Comparison of ENCODE assay signal across 8 cellular contexts in the genomic region with DNA sequence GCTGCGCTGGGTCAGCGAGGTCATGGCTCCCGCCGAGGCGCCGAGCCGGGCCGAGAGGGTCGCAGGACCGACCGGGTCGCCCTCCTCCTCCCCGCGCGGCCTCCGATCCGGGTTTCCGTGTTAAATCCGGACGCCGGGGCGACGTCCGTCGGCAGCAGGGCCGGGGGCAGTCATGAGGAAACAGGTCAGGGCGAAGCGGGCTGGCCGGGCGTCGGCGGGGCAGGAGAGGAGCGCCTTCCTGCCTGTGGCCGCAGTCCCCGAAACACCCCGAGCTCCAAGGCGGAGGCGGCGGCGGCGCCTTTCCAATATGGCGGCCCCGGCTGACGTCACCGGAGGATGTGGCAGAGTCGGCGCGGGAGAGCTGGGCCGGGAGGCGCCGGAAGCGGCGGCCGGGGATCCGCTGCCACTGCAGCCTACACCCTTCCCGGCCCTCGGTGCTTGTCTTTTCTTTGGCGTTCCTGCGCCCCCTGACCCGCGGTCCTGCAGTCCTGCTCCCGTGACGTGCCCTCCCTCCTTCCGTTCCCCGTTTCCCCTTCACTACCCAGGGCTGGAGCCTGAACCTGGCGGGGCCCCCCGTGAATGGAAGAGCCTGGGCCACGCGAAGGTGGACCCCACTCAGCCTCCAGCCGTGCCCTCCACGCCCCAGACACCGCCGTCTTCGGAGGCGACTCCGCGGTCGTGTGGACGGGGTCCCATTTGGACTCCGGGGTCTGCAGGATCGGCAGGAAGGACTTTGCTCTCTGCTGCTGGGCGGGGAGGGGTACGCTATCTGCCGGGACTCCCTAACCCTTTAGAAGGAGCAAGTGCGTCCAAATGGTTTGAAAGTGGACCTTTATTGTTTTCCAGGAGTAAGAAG. TPM values are rescaled to one million over a fixed set of nuclear protein-coding genes. Genes with fewer than 3 reads are reported as not detected.
DNase-seq lines count a peak whose midpoint lies in the region; TF ChIP-seq lines count a peak whose summit lies in the region.

A gene (minus strand): TSS at position 309 of the 856 bp plus-strand sequence. CDS start 285 bp downstream, at position 24.

- H3K9me3 ChIP-seq in SJSA1 (replicated peaks) (no peaks in the 10 kb centered on the region), neutrophil (no peaks in the 10 kb centered on the region)

- no peak for TF ChIP-seq CTCF in HFF-Myc (IDR thresholded peaks at IDR 0.05; ENCODE audit: low read depth, low read length, missing control alignments)
- peak; percentile 63 for TF ChIP-seq CTCF in neutrophil (IDR thresholded peaks at IDR 0.05)
- TF ChIP-seq CTCF in subcutaneous adipose tissue (IDR thresholded peaks at IDR 0.05; ENCODE audit: low read depth), result no peak

- DNase-seq in GM03348 (ENCODE audit: low spot score), result peak; percentile 95
- DNase-seq in HFF-Myc (ENCODE audit: extremely low read depth, low read depth), result no peak
- DNase-seq in MV-4-11 (lab: John Stamatoyannopoulos, UW), result peak; percentile 75
- peak; percentile 82 to 86 for DNase-seq in SJSA1 (ENCODE audit: low read depth in 1 of 2, low spot score in 2 of 2)
- DNase-seq in activated naive CD4-positive, alpha-beta T cell (lab: John Stamatoyannopoulos, UW), result peak; percentile 75 to 90 (median 79)
- peak; percentile 77 for DNase-seq in foreskin melanocyte

- H3K4me1 ChIP-seq in SJSA1 (replicated peaks) (peaks cover 14% of the 10 kb centered on the region), neutrophil (ENCODE audit: control insufficient read depth in 1 of 2, insufficient read depth in 1 of 2, low read depth in 1 of 2, low read length in 1 of 2) (peaks cover 27 to 31% of the 10 kb centered on the region in 2 experiments)

- H3K4me3 ChIP-seq in HFF-Myc (replicated peaks; ENCODE audit: low read depth, low read length) (peak within 1 kb of the TSS; percentile 64), SJSA1 (peak within 1 kb of the TSS; percentile 99), neutrophil (ENCODE audit: low read depth in 1 of 2, low read length in 1 of 2) (peak within 1 kb of the TSS; percentile 71 to 90)

- H3K27me3 ChIP-seq in SJSA1 (replicated peaks) (no peaks in the 10 kb centered on the region), neutrophil (no peaks in the 10 kb centered on the region)

- H3K36me3 ChIP-seq in SJSA1 (peaks cover 24% of the 10 kb centered on the region), neutrophil (peaks cover 22% of the 10 kb centered on the region)

- peak within 1 kb of the TSS; percentile 98 for H3K27ac ChIP-seq in SJSA1
- H3K27ac ChIP-seq in neutrophil, result peak within 1 kb of the TSS; percentile 99

RNA-seq across cellular contexts. Expression of the gene that starts here (rescaled TPM):
- total RNA-seq in SJSA1 (2014; rRNA removed; shearing (Covaris generic)), result 35.0 and 44.3 TPM in 2 replicates
- total RNA-seq in subcutaneous adipose tissue, result 100 to 1,000 TPM in 1 of 4 donors, 10 to 100 TPM in 3; 78.9 to 122 (median 87.5) TPM
